Comparison of ENCODE assay signal across 8 cellular contexts in genomic region chr17:67818110-67819002, GRCh38.
A peak's percentile ranks its signal among the peaks of the same experiment; 100 is the strongest.
DNase-seq lines count a peak whose midpoint lies in the region; ATAC-seq lines count a peak whose summit lies in the region.

No MANE protein-coding gene starts in this region.

- peaks cover 49% of the 10 kb centered on the region for H3K4me1 Mint-ChIP-seq in stimulated activated memory B cell treated with anti-CD40 and anti-IgM and Interleukin-4, amounts not matched to agents 10 μg/mL and 1 μg/mL and 100 μg/mL, for 72 hours

- no peaks in the 10 kb centered on the region for H3K36me3 Mint-ChIP-seq in stimulated activated memory B cell treated with anti-CD40 and anti-IgM and Interleukin-4, amounts not matched to agents 10 μg/mL and 1 μg/mL and 100 μg/mL, for 72 hours

- peak; percentile 65 for ATAC-seq in HG02798 (IDR thresholded peaks at IDR 0.05; ENCODE audit: poor library complexity, unreplicated experiment)
- peak; percentile 88 for ATAC-seq in stimulated activated memory B cell treated with anti-CD40 and anti-IgM and Interleukin-4, amounts not matched to agents 10 μg/mL and 1 μg/mL and 100 μg/mL, for 72 hours

- DNase-seq in NOMO-1 (lab: John Stamatoyannopoulos, UW; ENCODE audit: unreplicated experiment in 2 of 2) (peak; percentile 8 to 47), NOMO-1 treated with dmso at 0.1 percent for 144 hours (lab: John Stamatoyannopoulos, UW; ENCODE audit: unreplicated experiment) (no peak), NCI-H69 (lab: John Stamatoyannopoulos, UW) (peak; percentile 44), NCI-H2081 (lab: John Stamatoyannopoulos, UW) (no peak), HuH-7 (ENCODE audit: low spot score) (no peak)
- DNase-seq in stimulated activated CD4-positive, alpha-beta T cell treated with anti-CD3 and anti-CD28 coated beads, Interleukin-12 subunit alpha, Interleukin-12 subunit beta, amount 100 ng/mL, for 4 hours: no peak

- H3K27ac Mint-ChIP-seq in stimulated activated memory B cell treated with anti-CD40 and anti-IgM and Interleukin-4, amounts not matched to agents 10 μg/mL and 1 μg/mL and 100 μg/mL, for 72 hours: peak overlapping the region; percentile 77

- no peaks in the 10 kb centered on the region for H3K27me3 Mint-ChIP-seq in stimulated activated memory B cell treated with anti-CD40 and anti-IgM and Interleukin-4, amounts not matched to agents 10 μg/mL and 1 μg/mL and 100 μg/mL, for 72 hours

- H3K4me3 Mint-ChIP-seq in stimulated activated memory B cell treated with anti-CD40 and anti-IgM and Interleukin-4, amounts not matched to agents 10 μg/mL and 1 μg/mL and 100 μg/mL, for 72 hours: peak overlapping the region; percentile 36

- no peaks in the 10 kb centered on the region for H3K9me3 Mint-ChIP-seq in stimulated activated memory B cell treated with anti-CD40 and anti-IgM and Interleukin-4, amounts not matched to agents 10 μg/mL and 1 μg/mL and 100 μg/mL, for 72 hours

Comparison
In these comparisons a context has a peak if more than half of its experiments do, and no peak if none do; other contexts are left out.
1. DNase-seq: peak in NOMO-1 (2 of 2) and NCI-H69 (single experiment); none in NOMO-1 treated with dmso at 0.1 percent for 144 hours (single experiment), NCI-H2081 (0 of 2), stimulated activated CD4-positive, alpha-beta T cell treated with anti-CD3 and anti-CD28 coated beads, Interleukin-12 subunit alpha, Interleukin-12 subunit beta, amount 100 ng/mL, for 4 hours (single experiment) and HuH-7 (single experiment).